13 cellular contexts compared by ENCODE assay signal in the genomic region with DNA sequence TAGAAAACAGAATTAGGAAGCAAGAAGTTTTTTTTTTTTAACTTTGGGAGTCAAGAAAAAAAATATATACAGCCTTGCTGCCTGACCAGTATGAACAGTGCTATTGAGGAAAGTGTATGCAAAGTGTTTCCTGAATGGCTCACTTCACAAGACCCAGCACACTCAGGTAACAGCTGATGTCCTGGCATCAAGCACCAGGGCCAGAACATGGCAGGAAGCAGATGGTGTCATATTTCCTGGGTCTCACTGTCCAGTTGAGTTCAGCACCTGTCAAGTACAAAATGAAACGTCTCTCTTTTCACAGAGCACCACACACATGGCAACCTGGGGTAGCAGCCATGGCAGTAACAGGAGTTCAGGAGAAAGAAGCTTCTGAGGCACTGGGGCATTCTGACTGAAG.
DNase-seq lines count a peak whose midpoint lies in the region; ATAC-seq and TF ChIP-seq lines count a peak whose summit lies in the region.
"Had no signal": no experiment of that assay in that cellular context is flagged by ENCODE, and none has a peak within 500 bp of the region (broad histone marks: within the 10 kb centered on the region; RNA-seq: fewer than 3 reads in every experiment).

No MANE protein-coding gene starts in this region.

- H3K4me1 ChIP-seq in thyroid gland = no peaks in the 10 kb centered on the region
- H3K4me1 ChIP-seq in aorta (ENCODE audit: control insufficient read depth in 1 of 2, insufficient read depth in 2 of 2, low read length in 2 of 2) = no peaks in the 10 kb centered on the region

- peak overlapping the region; percentile 1 for H3K27ac Mint-ChIP-seq in activated CD8-positive, alpha-beta T cell treated with anti-CD3 and anti-CD28 coated beads, Interleukin-2, amount 10 ng/mL, durations not matched to agents 7 days and 5 days
- no peak overlapping the region for H3K27ac Mint-ChIP-seq in activated CD8-positive, alpha-beta T cell treated with anti-CD3 and anti-CD28 coated beads for 36 hours
- H3K27ac Mint-ChIP-seq: activated naive CD4-positive, alpha-beta T cell treated with anti-CD3 and anti-CD28 coated beads, Interleukin-2, amount 50 U/mL, for 72 hours had no signal

- no peaks in the 10 kb centered on the region for H3K36me3 Mint-ChIP-seq in activated CD8-positive, alpha-beta T cell treated with anti-CD3 and anti-CD28 coated beads, Interleukin-2, amount 10 ng/mL, durations not matched to agents 7 days and 5 days (ENCODE audit: low read depth)
- H3K36me3 Mint-ChIP-seq in activated CD8-positive, alpha-beta T cell treated with anti-CD3 and anti-CD28 coated beads for 36 hours (ENCODE audit: low read depth) = no peaks in the 10 kb centered on the region

- no peaks in the 10 kb centered on the region for H3K9me3 Mint-ChIP-seq in activated CD8-positive, alpha-beta T cell treated with anti-CD3 and anti-CD28 coated beads, Interleukin-2, amount 10 ng/mL, durations not matched to agents 7 days and 5 days (ENCODE audit: insufficient read depth)
- H3K9me3 Mint-ChIP-seq in activated CD8-positive, alpha-beta T cell treated with anti-CD3 and anti-CD28 coated beads for 36 hours = peaks cover 4% of the 10 kb centered on the region

- no peak for DNase-seq in activated CD8-positive, alpha-beta T cell treated with anti-CD3 and anti-CD28 coated beads, Interleukin-2, amount 10 ng/mL, durations not matched to agents 7 days and 5 days
- no peak for DNase-seq in activated CD8-positive, alpha-beta T cell treated with anti-CD3 and anti-CD28 coated beads for 36 hours
- DNase-seq in NCI-H748 (lab: John Stamatoyannopoulos, UW; ENCODE audit: unreplicated experiment) (peak; percentile 83), thyroid gland (peak; percentile 20 to 40), aorta (no peak), GF-D8 (lab: John Stamatoyannopoulos, UW) (no peak)
- DNase-seq: GOT3, NCI-H2081 treated with DMSO at 0.1 percent for 48 hours, posterior cingulate gyrus had no signal

- no peak overlapping the region for H3K27ac ChIP-seq in thyroid gland
- H3K27ac ChIP-seq in aorta (ENCODE audit: low read depth in 1 of 2, low read length in 2 of 2) = no peak overlapping the region

- H3K4me3 ChIP-seq in thyroid gland (replicated peaks in 1 of 3) = no peak overlapping the region
- no peak overlapping the region for H3K4me3 ChIP-seq in aorta (ENCODE audit: low read length in 2 of 2)

- no peak for TF ChIP-seq POLR2A in thyroid gland (IDR thresholded peaks at IDR 0.05)

- no peaks in the 10 kb centered on the region for H3K27me3 Mint-ChIP-seq in activated CD8-positive, alpha-beta T cell treated with anti-CD3 and anti-CD28 coated beads, Interleukin-2, amount 10 ng/mL, durations not matched to agents 7 days and 5 days (ENCODE audit: low read depth)
- no peaks in the 10 kb centered on the region for H3K27me3 Mint-ChIP-seq in activated CD8-positive, alpha-beta T cell treated with anti-CD3 and anti-CD28 coated beads for 36 hours

- no peaks in the 10 kb centered on the region for H3K36me3 ChIP-seq in thyroid gland
- H3K36me3 ChIP-seq in aorta (ENCODE audit: control insufficient read depth in 1 of 2, insufficient read depth in 2 of 2, low read length in 1 of 2) = no peaks in the 10 kb centered on the region

- no peak for TF ChIP-seq CTCF in activated CD8-positive, alpha-beta T cell treated with anti-CD3 and anti-CD28 coated beads for 36 hours (IDR thresholded peaks at IDR 0.05)
- no peak for TF ChIP-seq CTCF in thyroid gland (IDR thresholded peaks at IDR 0.05)

- CTCF ChIA-PET in activated CD8-positive, alpha-beta T cell treated with anti-CD3 and anti-CD28 coated beads, Interleukin-2, amount 10 ng/mL, durations not matched to agents 7 days and 5 days (lab: Charles Lee) = interaction anchor here (1.2 kb wide), 1 partner anchor 63 kb away, joined by 3 read pairs; no protein-coding TSS in a partner anchor
- CTCF ChIA-PET in activated CD8-positive, alpha-beta T cell treated with anti-CD3 and anti-CD28 coated beads for 36 hours (lab: Charles Lee) = interaction anchor here (0.7 kb wide), 1 partner anchor 1845 kb away, joined by 3 read pairs; no protein-coding TSS in a partner anchor

- POLR2A ChIA-PET in activated CD8-positive, alpha-beta T cell treated with anti-CD3 and anti-CD28 coated beads, Interleukin-2, amount 10 ng/mL, durations not matched to agents 7 days and 5 days (lab: Charles Lee) = interaction anchor here (0.6 kb wide), 2 partner anchors 70 to 141 kb away, joined by 3 to 6 read pairs; no protein-coding TSS in a partner anchor
- POLR2A ChIA-PET in activated CD8-positive, alpha-beta T cell treated with anti-CD3 and anti-CD28 coated beads for 36 hours (lab: Charles Lee) = no interaction called here

- ATAC-seq in activated CD8-positive, alpha-beta T cell treated with anti-CD3 and anti-CD28 coated beads, Interleukin-2, amount 10 ng/mL, durations not matched to agents 7 days and 5 days = no peak
- no peak for ATAC-seq in activated CD8-positive, alpha-beta T cell treated with anti-CD3 and anti-CD28 coated beads for 36 hours
- ATAC-seq in HG03108 (IDR thresholded peaks at IDR 0.05; ENCODE audit: unreplicated experiment) = peak; percentile 71
- ATAC-seq in HG03565 (IDR thresholded peaks at IDR 0.05; ENCODE audit: unreplicated experiment) = no peak
- no peak for ATAC-seq in aorta (ENCODE audit: low FRiP score)
- ATAC-seq: activated naive CD4-positive, alpha-beta T cell treated with anti-CD3 and anti-CD28 coated beads, Interleukin-2, amount 50 U/mL, for 72 hours; HepG2 had no signal

- 17 to 31% methylated on average over 1 of the region's 1 CpG for WGBS in thyroid gland, 2 donors
- 45 to 57% methylated on average over 1 of the region's 1 CpG for WGBS in aorta, 2 donors

- intact Hi-C loops in activated CD8-positive, alpha-beta T cell treated with anti-CD3 and anti-CD28 coated beads for 36 hours (cut with micrococcal nuclease) = no loop called here
- intact Hi-C loops in thyroid gland (cut with DNase I) = no loop called here
- intact Hi-C loops in aorta (cut with DNase I) = no loop called here

- H3K27me3 ChIP-seq in thyroid gland (no peaks in the 10 kb centered on the region), aorta (ENCODE audit: control insufficient read depth in 1 of 2, insufficient read depth in 2 of 2, low read length in 1 of 2) (no peaks in the 10 kb centered on the region)

- H3K4me3 Mint-ChIP-seq in activated CD8-positive, alpha-beta T cell treated with anti-CD3 and anti-CD28 coated beads, Interleukin-2, amount 10 ng/mL, durations not matched to agents 7 days and 5 days = no peak overlapping the region
- no peak overlapping the region for H3K4me3 Mint-ChIP-seq in activated CD8-positive, alpha-beta T cell treated with anti-CD3 and anti-CD28 coated beads for 36 hours

- H3K9me3 ChIP-seq in thyroid gland (no peaks in the 10 kb centered on the region), aorta (ENCODE audit: control insufficient read depth, low read length) (no peaks in the 10 kb centered on the region)

- H3K4me1 Mint-ChIP-seq in activated CD8-positive, alpha-beta T cell treated with anti-CD3 and anti-CD28 coated beads, Interleukin-2, amount 10 ng/mL, durations not matched to agents 7 days and 5 days (ENCODE audit: low read depth) = no peaks in the 10 kb centered on the region
- H3K4me1 Mint-ChIP-seq in activated CD8-positive, alpha-beta T cell treated with anti-CD3 and anti-CD28 coated beads for 36 hours (ENCODE audit: low read depth) = no peaks in the 10 kb centered on the region

Comparison
In these comparisons a context has a peak if more than half of its experiments do, and no peak if none do; other contexts are left out.
1. DNase-seq: peak in NCI-H748 (single experiment) and thyroid gland (2 of 2); none in activated CD8-positive, alpha-beta T cell treated with anti-CD3 and anti-CD28 coated beads, Interleukin-2, amount 10 ng/mL, durations not matched to agents 7 days and 5 days (single experiment), activated CD8-positive, alpha-beta T cell treated with anti-CD3 and anti-CD28 coated beads for 36 hours (single experiment), aorta (0 of 2) and GF-D8 (single experiment).